ENCODE assay signal across 23 cellular contexts in genomic region chr11:117593065-117593464, GRCh38.
"Had no signal": no experiment of that assay in that cellular context is flagged by ENCODE, and none has a peak within 500 bp of the region (broad histone marks: within the 10 kb centered on the region; RNA-seq: fewer than 3 reads in every experiment).

No MANE protein-coding gene starts in this region.

- H3K9me3 ChIP-seq: colonic mucosa, esophagus muscularis mucosa, gastroesophageal sphincter, heart left ventricle, left lung had no signal

- H3K27ac ChIP-seq: colonic mucosa, esophagus muscularis mucosa, foreskin keratinocyte, gastroesophageal sphincter, heart left ventricle, hepatocyte, left lung had no signal

- H3K36me3 Mint-ChIP-seq: immature natural killer cell, memory B cell had no signal

- DNase-seq: cerebellar nuclear complex; colonic mucosa; cortex of kidney; dermis blood vessel endothelial cell; effector CD4-positive, alpha-beta T cell; effector memory CD4-positive, alpha-beta T cell; foreskin keratinocyte; heart left ventricle; hypothalamus; immature natural killer cell; islet precursor cell; left cardiac atrium; left ventricle myocardium superior; mammary epithelial cell; mesendoderm; midbrain had no signal

- H3K36me3 ChIP-seq: colonic mucosa, esophagus muscularis mucosa, gastroesophageal sphincter, heart left ventricle, left lung had no signal

- ATAC-seq: foreskin keratinocyte, gastroesophageal sphincter, heart left ventricle, left cardiac atrium, left lung, left ventricle myocardium superior had no signal

- H3K4me3 Mint-ChIP-seq: immature natural killer cell, memory B cell had no signal

- H3K27ac Mint-ChIP-seq: immature natural killer cell, memory B cell had no signal

- H3K4me1 ChIP-seq: colonic mucosa, esophagus muscularis mucosa, foreskin keratinocyte, gastroesophageal sphincter, heart left ventricle, left lung had no signal

- H3K9me3 Mint-ChIP-seq: immature natural killer cell, memory B cell had no signal

- H3K4me3 ChIP-seq: colonic mucosa, dorsolateral prefrontal cortex, esophagus muscularis mucosa, gastroesophageal sphincter, heart left ventricle, hepatocyte, left lung, lung had no signal

- H3K27me3 ChIP-seq: colonic mucosa had no signal

- H3K4me1 Mint-ChIP-seq: immature natural killer cell, memory B cell had no signal
